Comparison of ENCODE assay signal across 10 cellular contexts in the genomic region with DNA sequence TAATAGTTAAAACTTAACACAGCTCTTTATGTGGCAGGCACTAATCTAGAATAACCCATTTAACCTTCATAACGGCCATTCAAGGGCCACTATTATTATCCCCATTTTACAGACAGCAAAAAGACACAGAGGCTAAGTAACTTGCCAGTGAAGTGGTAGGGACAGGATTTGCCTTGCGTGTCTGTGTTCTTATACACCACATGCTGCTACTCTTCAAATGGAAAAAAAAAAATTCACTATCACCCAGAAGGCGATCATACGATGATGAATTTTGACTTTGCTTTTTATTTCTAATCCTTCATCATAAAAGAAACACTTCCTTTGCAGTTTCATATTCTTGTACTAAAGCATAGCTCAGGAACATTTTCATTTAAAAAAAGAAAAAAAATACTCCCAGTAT.
"Had no signal": no experiment of that assay in that cellular context is flagged by ENCODE, and none has a peak within 500 bp of the region (broad histone marks: within the 10 kb centered on the region; RNA-seq: fewer than 3 reads in every experiment).

No MANE protein-coding gene starts in this region.

- ATAC-seq: activated CD8-positive, alpha-beta memory T cell treated with anti-CD3 and anti-CD28 coated beads, Interleukin-2, amount 10 ng/mL, durations not matched to agents 7 days and 5 days; sciatic nerve had no signal

- H3K27me3 Mint-ChIP-seq: activated CD8-positive, alpha-beta memory T cell treated with anti-CD3 and anti-CD28 coated beads, Interleukin-2, amount 10 ng/mL, durations not matched to agents 7 days and 5 days; stimulated activated naive CD8-positive, alpha-beta T cell treated with anti-CD3 and anti-CD28 coated beads, Interleukin-15, Interleukin-2, amounts not matched to agents 100 ng/mL and 50 ng/mL, for 24 hours; type B pancreatic cell had no signal

- H3K4me1 Mint-ChIP-seq: immature natural killer cell had no signal

- H3K27ac Mint-ChIP-seq: activated CD8-positive, alpha-beta memory T cell treated with anti-CD3 and anti-CD28 coated beads, Interleukin-2, amount 10 ng/mL, durations not matched to agents 7 days and 5 days; immature natural killer cell; stimulated activated naive CD8-positive, alpha-beta T cell treated with anti-CD3 and anti-CD28 coated beads, Interleukin-15, Interleukin-2, amounts not matched to agents 100 ng/mL and 50 ng/mL, for 24 hours; type B pancreatic cell had no signal

- H3K4me3 Mint-ChIP-seq: activated CD8-positive, alpha-beta memory T cell treated with anti-CD3 and anti-CD28 coated beads, Interleukin-2, amount 10 ng/mL, durations not matched to agents 7 days and 5 days; immature natural killer cell; neural crest cell; stimulated activated naive CD8-positive, alpha-beta T cell treated with anti-CD3 and anti-CD28 coated beads, Interleukin-15, Interleukin-2, amounts not matched to agents 100 ng/mL and 50 ng/mL, for 24 hours; type B pancreatic cell had no signal

- DNase-seq: activated CD4-positive, alpha-beta T cell treated with anti-CD3 and anti-CD28 coated beads for 4 hours; activated CD8-positive, alpha-beta memory T cell treated with anti-CD3 and anti-CD28 coated beads, Interleukin-2, amount 10 ng/mL, durations not matched to agents 7 days and 5 days; foreskin melanocyte; head of caudate nucleus; immature natural killer cell; mesenchymal stem cell had no signal

- H3K9me3 Mint-ChIP-seq: immature natural killer cell; neural crest cell; stimulated activated naive CD8-positive, alpha-beta T cell treated with anti-CD3 and anti-CD28 coated beads, Interleukin-15, Interleukin-2, amounts not matched to agents 100 ng/mL and 50 ng/mL, for 24 hours; type B pancreatic cell had no signal
